Comparison of ENCODE assay signal across 8 cellular contexts in the genomic region with DNA sequence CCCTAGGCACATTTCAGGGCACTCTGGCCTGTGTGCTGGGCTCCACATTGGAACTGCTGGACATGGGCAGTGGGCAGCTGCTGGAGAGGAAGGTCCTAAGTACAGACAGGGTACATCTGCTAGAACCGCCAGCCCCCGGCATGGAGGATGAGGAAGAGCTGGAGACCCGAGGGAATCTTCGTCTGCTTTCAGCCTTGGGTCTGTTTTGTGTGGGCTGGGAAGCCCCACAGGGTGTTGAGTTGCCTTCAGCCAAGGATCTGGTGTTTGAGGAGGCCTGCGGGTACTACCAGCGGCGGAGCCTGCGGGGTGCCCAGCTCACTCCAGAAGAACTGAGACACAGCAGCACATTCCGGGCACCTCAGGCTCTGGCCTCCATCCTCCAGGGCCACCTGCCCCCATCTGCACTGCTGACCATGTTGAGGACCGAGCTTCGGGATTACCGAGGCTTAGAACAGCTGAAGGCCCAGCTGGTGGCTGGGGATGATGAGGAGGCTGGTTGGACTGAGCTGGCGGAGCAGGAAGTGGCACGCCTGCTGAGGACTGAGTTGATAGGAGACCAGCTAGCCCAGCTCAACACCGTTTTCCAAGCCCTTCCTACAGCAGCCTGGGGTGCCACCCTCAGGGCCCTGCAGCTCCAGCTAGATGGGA.
DNase-seq lines count a peak whose midpoint lies in the region; ATAC-seq and TF ChIP-seq lines count a peak whose summit lies in the region.

No MANE protein-coding gene starts in this region.

- no peaks in the 10 kb centered on the region for H3K36me3 Mint-ChIP-seq in nephron (ENCODE audit: low read depth)

- H3K4me1 Mint-ChIP-seq in nephron, result peaks cover 5% of the 10 kb centered on the region

- H3K4me2 ChIP-seq in BLaER1 treated with 17β-estradiol and CSF1 and Interleukin-3, amounts not matched to agents 10 nM and 100 nM, result peak overlapping the region; percentile 96 to 100 (median 99)

- ATAC-seq in HG02798 (IDR thresholded peaks at IDR 0.05; ENCODE audit: poor library complexity, unreplicated experiment) (no peak), HG03432 (IDR thresholded peaks at IDR 0.05; ENCODE audit: unreplicated experiment) (no peak), GM18502 (IDR thresholded peaks at IDR 0.05; ENCODE audit: poor library complexity, unreplicated experiment) (no peak)
- no peak for ATAC-seq in activated CD4-positive, CD25-positive, alpha-beta regulatory T cell treated with anti-CD3 and anti-CD28 coated beads, Interleukin-2, amount 50 U/mL, for 24 hours

- peaks cover 19 to 54% (median 40%) of the 10 kb centered on the region in 11 experiments; a peak in 21 of 22 replicates for H4K20me1 ChIP-seq in BLaER1 treated with 17β-estradiol and CSF1 and Interleukin-3, amounts not matched to agents 10 nM and 100 nM

- no peaks in the 10 kb centered on the region for H3K9me3 Mint-ChIP-seq in nephron

- DNase-seq in LNCaP clone FGC (ENCODE audit: low read depth) (no peak), cardiac fibroblast (ENCODE audit: low read depth in 2 of 2) (no peak)

- H3K4me3 ChIP-seq in BLaER1 treated with 17β-estradiol and CSF1 and Interleukin-3, amounts not matched to agents 10 nM and 100 nM, result peak overlapping the region; percentile 82 to 99 (median 90)
- H3K4me3 ChIP-seq in LNCaP clone FGC (ENCODE audit: low read depth, low read length) (peak overlapping the region; percentile 86), cardiac fibroblast (replicated peaks in 1 of 2; ENCODE audit: low read depth in 2 of 2, low read length in 2 of 2) (peak overlapping the region; percentile 77 to 81)

- H3K27me3 Mint-ChIP-seq in nephron (ENCODE audit: low read depth), result peaks cover 8% of the 10 kb centered on the region

- H3K27ac ChIP-seq in BLaER1 treated with 17β-estradiol and CSF1 and Interleukin-3, amounts not matched to agents 10 nM and 100 nM, result peak overlapping the region; percentile 86 to 92 (median 90); a peak in 21 of 22 replicates

- H3K4me1 ChIP-seq in BLaER1 treated with 17β-estradiol and CSF1 and Interleukin-3, amounts not matched to agents 10 nM and 100 nM, result peaks cover 35 to 54% (median 44%) of the 10 kb centered on the region in 10 experiments

- H3K36me3 ChIP-seq in BLaER1 treated with 17β-estradiol and CSF1 and Interleukin-3, amounts not matched to agents 10 nM and 100 nM, result peaks cover 17 to 39% (median 27%) of the 10 kb centered on the region in 11 experiments

- no peaks in the 10 kb centered on the region for H3K9me3 ChIP-seq in BLaER1 treated with 17β-estradiol and CSF1 and Interleukin-3, amounts not matched to agents 10 nM and 100 nM (replicated peaks in 1 of 11)

- TF ChIP-seq CTCF in LNCaP clone FGC (IDR thresholded peaks at IDR 0.05; ENCODE audit: control insufficient read depth, extremely low read depth, insufficient read depth) (no peak), cardiac fibroblast (IDR thresholded peaks at IDR 0.05; ENCODE audit: low read depth, low read length) (no peak), nephron (IDR thresholded peaks at IDR 0.05; ENCODE audit: unreplicated experiment in 3 of 3) (no peak)

- peak overlapping the region; percentile 89 to 97 (median 94) for H3K9ac ChIP-seq in BLaER1 treated with 17β-estradiol and CSF1 and Interleukin-3, amounts not matched to agents 10 nM and 100 nM

- H3K4me3 Mint-ChIP-seq in nephron, result peak overlapping the region; percentile 88 to 92 (median 89)

- H3K27ac Mint-ChIP-seq in nephron, result peak overlapping the region in 2 of 3 experiments; percentile 74 to 83

- H3K27me3 ChIP-seq in BLaER1 treated with 17β-estradiol and CSF1 and Interleukin-3, amounts not matched to agents 10 nM and 100 nM, result no peaks in the 10 kb centered on the region
